22 cellular contexts compared by ENCODE assay signal in the genomic region with DNA sequence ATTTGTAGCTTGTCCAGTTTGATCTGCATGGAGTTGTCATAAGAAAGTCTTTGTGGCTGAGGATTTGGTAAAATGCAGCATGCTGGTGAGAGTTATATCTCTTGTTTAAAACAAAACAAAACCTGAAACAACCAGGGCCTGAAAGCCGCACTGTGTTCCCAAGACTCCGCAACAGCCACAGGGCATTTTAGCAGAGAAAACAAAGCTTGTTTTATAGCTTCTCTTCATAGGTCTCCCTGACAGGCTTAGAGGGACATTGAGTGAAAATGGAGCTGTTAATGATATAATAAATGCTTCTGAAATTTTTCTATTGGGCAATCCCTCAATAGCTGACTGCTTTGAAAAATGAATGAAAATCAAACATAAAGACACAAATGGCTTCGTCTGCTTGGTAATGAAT.
DNase-seq lines count a peak whose midpoint lies in the region; ATAC-seq and TF ChIP-seq lines count a peak whose summit lies in the region.
"Had no signal": no experiment of that assay in that cellular context is flagged by ENCODE, and none has a peak within 500 bp of the region (broad histone marks: within the 10 kb centered on the region; RNA-seq: fewer than 3 reads in every experiment).

No MANE protein-coding gene starts in this region.

- H3K4me1 Mint-ChIP-seq in nephron, result peaks cover 74% of the 10 kb centered on the region
- H3K4me1 Mint-ChIP-seq: activated naive CD4-positive, alpha-beta T cell treated with anti-CD3 and anti-CD28 coated beads, Interleukin-2, amount 10 ng/mL, durations not matched to agents 7 days and 5 days; CD4-positive, alpha-beta memory T cell; stimulated activated effector memory CD8-positive, alpha-beta T cell treated with anti-CD3 and anti-CD28 coated beads, Interleukin-12 subunit alpha, Interleukin-12 subunit beta, amount 100 ng/mL, for 72 hours had no signal

- TF ChIP-seq CTCF in VCaP (conservative IDR thresholded peaks at IDR 0.05), result no peak
- no peak for TF ChIP-seq CTCF in nephron (IDR thresholded peaks at IDR 0.05; ENCODE audit: unreplicated experiment in 3 of 3)

- peaks cover 12% of the 10 kb centered on the region for H3K36me3 Mint-ChIP-seq in nephron (ENCODE audit: low read depth)
- H3K36me3 Mint-ChIP-seq: activated naive CD4-positive, alpha-beta T cell treated with anti-CD3 and anti-CD28 coated beads, Interleukin-2, amount 10 ng/mL, durations not matched to agents 7 days and 5 days; CD4-positive, alpha-beta memory T cell; natural killer cell treated with Interleukin-12 subunit alpha and Interleukin-12 subunit beta and Interleukin-15 and Interleukin-18, amount 100 ng/mL, for 72 hours; stimulated activated effector memory CD8-positive, alpha-beta T cell treated with anti-CD3 and anti-CD28 coated beads, Interleukin-12 subunit alpha, Interleukin-12 subunit beta, amount 100 ng/mL, for 72 hours had no signal

- DNase-seq in DMS153 (lab: John Stamatoyannopoulos, UW) (peak; percentile 26), NCI-H1048 (lab: John Stamatoyannopoulos, UW) (peak; percentile 31), T-helper 1 cell (no peak), 8988T (no peak), KG1 (lab: John Stamatoyannopoulos, UW) (no peak)
- DNase-seq: activated naive CD4-positive, alpha-beta T cell treated with anti-CD3 and anti-CD28 coated beads, Interleukin-2, amount 10 ng/mL, durations not matched to agents 7 days and 5 days; activated T-cell treated with anti-CD3 and anti-CD28 coated beads, Interleukin-2, amount 50 U/mL, for 1 hour; CD4-positive, alpha-beta memory T cell; DND-41; endodermal cell; heart right ventricle; NCI-H2227 treated with DMSO at 0.1 percent for 48 hours; SW 1271; tibial artery had no signal

- peak overlapping the region; percentile 42 for H3K27ac ChIP-seq in VCaP
- H3K27ac ChIP-seq: ascending aorta, heart right ventricle, HL-60, tibial artery had no signal

- no peak overlapping the region for H3K4me3 Mint-ChIP-seq in nephron
- H3K4me3 Mint-ChIP-seq: activated naive CD4-positive, alpha-beta T cell treated with anti-CD3 and anti-CD28 coated beads, Interleukin-2, amount 10 ng/mL, durations not matched to agents 7 days and 5 days; CD4-positive, alpha-beta memory T cell; endodermal cell; natural killer cell treated with Interleukin-12 subunit alpha and Interleukin-12 subunit beta and Interleukin-15 and Interleukin-18, amount 100 ng/mL, for 72 hours; stimulated activated effector memory CD8-positive, alpha-beta T cell treated with anti-CD3 and anti-CD28 coated beads, Interleukin-12 subunit alpha, Interleukin-12 subunit beta, amount 100 ng/mL, for 72 hours had no signal

- no peak for ATAC-seq in GM21619 (IDR thresholded peaks at IDR 0.05; ENCODE audit: unreplicated experiment)
- ATAC-seq: heart right ventricle; K562; natural killer cell treated with Interleukin-12 subunit alpha and Interleukin-12 subunit beta and Interleukin-15 and Interleukin-18, amount 100 ng/mL, for 72 hours; stimulated activated effector memory CD8-positive, alpha-beta T cell treated with anti-CD3 and anti-CD28 coated beads, Interleukin-12 subunit alpha, Interleukin-12 subunit beta, amount 100 ng/mL, for 72 hours had no signal

- no peaks in the 10 kb centered on the region for H3K9me3 Mint-ChIP-seq in nephron
- H3K9me3 Mint-ChIP-seq: activated naive CD4-positive, alpha-beta T cell treated with anti-CD3 and anti-CD28 coated beads, Interleukin-2, amount 10 ng/mL, durations not matched to agents 7 days and 5 days; CD4-positive, alpha-beta memory T cell; endodermal cell; natural killer cell treated with Interleukin-12 subunit alpha and Interleukin-12 subunit beta and Interleukin-15 and Interleukin-18, amount 100 ng/mL, for 72 hours; stimulated activated effector memory CD8-positive, alpha-beta T cell treated with anti-CD3 and anti-CD28 coated beads, Interleukin-12 subunit alpha, Interleukin-12 subunit beta, amount 100 ng/mL, for 72 hours had no signal

- peak overlapping the region; percentile 37 to 78 (median 46) for H3K27ac Mint-ChIP-seq in nephron
- H3K27ac Mint-ChIP-seq: activated naive CD4-positive, alpha-beta T cell treated with anti-CD3 and anti-CD28 coated beads, Interleukin-2, amount 10 ng/mL, durations not matched to agents 7 days and 5 days; CD4-positive, alpha-beta memory T cell; natural killer cell treated with Interleukin-12 subunit alpha and Interleukin-12 subunit beta and Interleukin-15 and Interleukin-18, amount 100 ng/mL, for 72 hours; stimulated activated effector memory CD8-positive, alpha-beta T cell treated with anti-CD3 and anti-CD28 coated beads, Interleukin-12 subunit alpha, Interleukin-12 subunit beta, amount 100 ng/mL, for 72 hours had no signal

- no peaks in the 10 kb centered on the region for H3K27me3 Mint-ChIP-seq in nephron (ENCODE audit: low read depth)

Comparison
In these comparisons a context has a peak if more than half of its experiments do, and no peak if none do; other contexts are left out.
1. DNase-seq: peak in DMS153 (single experiment) and NCI-H1048 (single experiment); none in T-helper 1 cell (0 of 5), 8988T (single experiment) and KG1 (single experiment).